ENCODE assay signal across 19 cellular contexts in the genomic region with DNA sequence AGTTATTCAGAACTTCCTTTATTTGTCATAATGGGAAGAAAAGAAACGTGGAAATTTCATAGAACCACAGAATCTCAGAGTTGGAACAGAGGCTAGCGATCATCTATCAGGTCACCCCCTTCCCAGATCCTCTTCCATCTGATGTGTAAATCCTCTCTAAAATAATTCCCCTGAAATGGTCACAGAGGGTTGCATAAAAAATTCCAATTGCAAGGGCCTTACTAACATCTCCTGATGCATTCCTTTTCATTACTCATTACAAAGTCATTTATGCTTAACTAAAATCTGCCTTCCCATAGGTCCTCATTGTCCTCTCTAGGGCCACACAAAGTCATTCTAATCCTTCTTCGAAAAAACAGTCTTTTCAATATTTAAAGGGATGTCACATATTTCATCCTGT.
DNase-seq lines count a peak whose midpoint lies in the region; ATAC-seq lines count a peak whose summit lies in the region.
"Had no signal": no experiment of that assay in that cellular context is flagged by ENCODE, and none has a peak within 500 bp of the region (broad histone marks: within the 10 kb centered on the region; RNA-seq: fewer than 3 reads in every experiment).

No MANE protein-coding gene starts in this region.

- DNase-seq in A172 (ENCODE audit: low spot score) (peak; percentile 61), HCEC 1CT (peak; percentile 92), astrocyte of the hippocampus (ENCODE audit: low read depth, low spot score) (peak; percentile 61), glomerular visceral epithelial cell (ENCODE audit: extremely low spot score) (peak; percentile 33), NCI-H82 treated with DMSO at 0.1 percent for 48 hours (lab: John Stamatoyannopoulos, UW; ENCODE audit: unreplicated experiment) (no peak), HuH-7 (ENCODE audit: low spot score) (no peak)
- DNase-seq: 8988T; activated CD4-positive, CD25-positive, alpha-beta regulatory T cell treated with anti-CD3 and anti-CD28 coated beads, Interleukin-2, amount 50 U/mL, for 72 hours; activated gamma-delta T cell treated with Interleukin-2 at 50 U/mL for 16 hours; Calu3; caudate nucleus; hypothalamus; NCI-H1436; NCI-H524; sigmoid colon; uterus had no signal

- ATAC-seq in HG03108 (IDR thresholded peaks at IDR 0.05; ENCODE audit: unreplicated experiment) (no peak), HG02759 (IDR thresholded peaks at IDR 0.05; ENCODE audit: unreplicated experiment) (no peak)
- ATAC-seq: stimulated activated memory B cell treated with anti-CD40 and anti-IgM and Interleukin-4, amounts not matched to agents 10 μg/mL and 1 μg/mL and 100 μg/mL, for 72 hours had no signal

Comparison
In these comparisons a context has a peak if more than half of its experiments do, and no peak if none do; other contexts are left out.
1. DNase-seq: peak in A172 (single experiment), HCEC 1CT (single experiment), astrocyte of the hippocampus (single experiment) and glomerular visceral epithelial cell (single experiment); none in NCI-H82 treated with DMSO at 0.1 percent for 48 hours (single experiment) and HuH-7 (single experiment).